ENCODE assay signal across 1 cellular context in genomic region chr9:33331411-33331891, GRCh38.
TF ChIP-seq lines count a peak whose summit lies in the region.

No MANE protein-coding gene starts in this region.

TF ChIP-seq in K562, 482 proteins besides CTCF, POLR2A, EP300 and RAD21 (continued from another document and continues in another):
- no peak for TF ChIP-seq ZHX1 (conservative IDR thresholded peaks at IDR 0.05; ENCODE audit: low read length)
- no peak for TF ChIP-seq ETV6 (IDR thresholded peaks at IDR 0.05; ENCODE audit: borderline replicate concordance in 1 of 2, low read depth in 2 of 2, low read length in 1 of 2)
- TF ChIP-seq ETV6 (CRISPR knock-in tag; IDR thresholded peaks at IDR 0.05; ENCODE audit: borderline replicate concordance) = no peak
- TF ChIP-seq ELK1 (CRISPR knock-in tag; IDR thresholded peaks at IDR 0.05) = no peak
- TF ChIP-seq TARDBP (IDR thresholded peaks at IDR 0.05) = no peak
- no peak for TF ChIP-seq DMBX1 (CRISPR knock-in tag; IDR thresholded peaks at IDR 0.05; ENCODE audit: borderline replicate concordance)
- peak; percentile 50 for TF ChIP-seq MEIS2 (IDR thresholded peaks at IDR 0.05; ENCODE audit: partially characterized antibody)
- TF ChIP-seq SOX6 (IDR thresholded peaks at IDR 0.05) = peak; percentile 69
- no peak for TF ChIP-seq POU5F1 (IDR thresholded peaks at IDR 0.05; ENCODE audit: borderline replicate concordance, low read depth, low read length, partially characterized antibody)
- no peak for TF ChIP-seq RNF2 (IDR thresholded peaks at IDR 0.05)
- TF ChIP-seq BRF1 (IDR thresholded peaks at IDR 0.05; ENCODE audit: borderline replicate concordance, extremely low read depth, insufficient read length) = no peak
- no peak for TF ChIP-seq ARID3B (CRISPR knock-in tag; IDR thresholded peaks at IDR 0.05; ENCODE audit: borderline replicate concordance)
- no peak for TF ChIP-seq ESRRA (IDR thresholded peaks at IDR 0.05; ENCODE audit: borderline replicate concordance, low read depth)
- no peak for TF ChIP-seq CLOCK (CRISPR knock-in tag; IDR thresholded peaks at IDR 0.05; ENCODE audit: borderline replicate concordance)
- TF ChIP-seq TSHZ1 (CRISPR knock-in tag; IDR thresholded peaks at IDR 0.05) = no peak
- no peak for TF ChIP-seq FOXJ3 (CRISPR knock-in tag; IDR thresholded peaks at IDR 0.05)
- no peak for TF ChIP-seq PURB (CRISPR knock-in tag; IDR thresholded peaks at IDR 0.05; ENCODE audit: low read depth)
- peak; percentile 98 for TF ChIP-seq ZNF24 (IDR thresholded peaks at IDR 0.05)
- no peak for TF ChIP-seq ETS1 (conservative IDR thresholded peaks at IDR 0.05; ENCODE audit: control insufficient read depth, low read depth, low read length)
- no peak for TF ChIP-seq RBM22 (IDR thresholded peaks at IDR 0.05; ENCODE audit: low read depth, low read length, poor library complexity, severe bottlenecking)
- no peak for TF ChIP-seq ZNF609 (CRISPR knock-in tag; IDR thresholded peaks at IDR 0.05; ENCODE audit: borderline replicate concordance)
- no peak for TF ChIP-seq HOMEZ (CRISPR knock-in tag; IDR thresholded peaks at IDR 0.05)
- no peak for TF ChIP-seq OTX1 (CRISPR knock-in tag; IDR thresholded peaks at IDR 0.05)
- no peak for TF ChIP-seq ERF (CRISPR knock-in tag; IDR thresholded peaks at IDR 0.05)
- TF ChIP-seq RBBP5 (IDR thresholded peaks at IDR 0.05; ENCODE audit: borderline replicate concordance, insufficient read depth, low read length, poor library complexity, severe bottlenecking) = no peak
- TF ChIP-seq PML (IDR thresholded peaks at IDR 0.05; ENCODE audit: low read length) = peak; percentile 83; the same call in 1 of the 2 replicates
- no peak for TF ChIP-seq HMGXB4 (CRISPR knock-in tag; IDR thresholded peaks at IDR 0.05)
- TF ChIP-seq ZNF41 (CRISPR knock-in tag; conservative IDR thresholded peaks at IDR 0.05) = no peak
- TF ChIP-seq CHD4 (IDR thresholded peaks at IDR 0.05; ENCODE audit: insufficient read depth, insufficient replicate concordance, low read depth, low read length, poor library complexity, severe bottlenecking) = no peak
- TF ChIP-seq CREB3 (tag; conservative IDR thresholded peaks at IDR 0.05; ENCODE audit: low read depth) = no peak
- no peak for TF ChIP-seq TFAP4 (CRISPR knock-in tag; IDR thresholded peaks at IDR 0.05; ENCODE audit: borderline replicate concordance)
